Comparison of ENCODE assay signal across 8 cellular contexts in the genomic region with DNA sequence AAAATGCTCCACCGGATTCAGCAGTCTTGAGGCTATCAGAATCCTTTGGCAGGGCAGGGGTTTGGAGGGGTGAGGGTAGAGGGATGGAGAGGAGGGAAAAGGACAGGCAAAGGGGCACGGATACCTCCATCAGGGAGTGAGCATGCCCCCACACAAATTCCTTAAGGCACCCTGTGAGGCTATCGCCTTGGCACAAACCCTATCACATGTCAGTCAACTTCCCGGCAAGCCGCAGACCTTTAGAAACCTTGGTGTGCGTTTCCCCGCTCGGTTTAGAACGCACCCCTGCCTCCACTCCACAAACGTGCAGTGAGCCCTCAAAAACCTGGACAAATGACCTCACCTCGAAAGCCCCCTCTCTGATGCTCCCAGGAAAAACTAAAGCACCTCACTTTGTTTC. TPM values are rescaled to one million over a fixed set of nuclear protein-coding genes. Genes with fewer than 3 reads are reported as not detected.
DNase-seq lines count a peak whose midpoint lies in the region; ATAC-seq and TF ChIP-seq lines count a peak whose summit lies in the region.

No MANE protein-coding gene starts in this region.

- in situ Hi-C loops in GM23248 (cut with MboI): no loop called here

- H3K4me3 ChIP-seq in GM23248 (peak overlapping the region; percentile 75), skeletal muscle tissue (ENCODE audit: low read length in 3 of 3) (peak overlapping the region; percentile 86 to 96 (median 95))

- H3K4me1 ChIP-seq in GM23248 (ENCODE audit: insufficient read depth) (peaks cover 13% of the 10 kb centered on the region; the same call in 1 of the 2 replicates), foreskin keratinocyte (peaks cover 21% of the 10 kb centered on the region), skeletal muscle tissue (ENCODE audit: control insufficient read depth in 3 of 3, insufficient read depth in 3 of 3, low read length in 3 of 3) (peaks cover 16 to 26% (median 26%) of the 10 kb centered on the region in 3 donors)

- H3F3A ChIP-seq in GM23248 (ENCODE audit: insufficient read depth): no peaks in the 10 kb centered on the region; the same call in 1 of the 2 replicates

- H3K79me2 ChIP-seq in GM23248 (ENCODE audit: insufficient read depth): no peaks in the 10 kb centered on the region

- no peaks in the 10 kb centered on the region for H3K36me3 ChIP-seq in GM23248 (ENCODE audit: low read depth)
- H3K36me3 ChIP-seq in skeletal muscle tissue (ENCODE audit: control insufficient read depth in 3 of 3, insufficient read depth in 3 of 3, low read length in 3 of 3): no peaks in the 10 kb centered on the region

- H3K9me3 ChIP-seq in GM23248 (ENCODE audit: low read depth) (no peaks in the 10 kb centered on the region), skeletal muscle tissue (ENCODE audit: control insufficient read depth in 3 of 3, low read length in 3 of 3) (no peaks in the 10 kb centered on the region)

- ATAC-seq in foreskin keratinocyte: peak; percentile 0

- H4K20me1 ChIP-seq in GM23248 (ENCODE audit: insufficient read depth): no peaks in the 10 kb centered on the region

- 69 to 77% methylated on average over 8 to 11 of the region's 11 CpGs for WGBS in GM23248 (ENCODE audit: low coverage in 1 of 2, low lambda C conversion rate in 2 of 2, missing lambda C conversion rate in 2 of 2), 2 experiments

- TF ChIP-seq CTCF in VCaP (conservative IDR thresholded peaks at IDR 0.05) (no peak), foreskin keratinocyte (conservative IDR thresholded peaks at IDR 0.05) (no peak)

- H3K27ac ChIP-seq in GM23248 (no peak overlapping the region), VCaP (peak overlapping the region; percentile 85), foreskin keratinocyte (no peak overlapping the region), skeletal muscle tissue (ENCODE audit: low read depth, low read length) (peak overlapping the region; percentile 92)

- H3K4me2 ChIP-seq in GM23248 (ENCODE audit: unreplicated experiment): peak overlapping the region; percentile 84

- H2AFZ ChIP-seq in GM23248: peak overlapping the region; percentile 93

- no peak for DNase-seq in GM23248
- DNase-seq in foreskin keratinocyte: no peak
- no peak for DNase-seq in NK-92 (lab: John Stamatoyannopoulos, UW; ENCODE audit: unreplicated experiment)
- no peak for DNase-seq in NCI-H1105 treated with DMSO at 0.1 percent for 48 hours (lab: John Stamatoyannopoulos, UW)
- no peak for DNase-seq in iPS-NIHi11 (ENCODE audit: low spot score)
- DNase-seq in stimulated activated CD4-positive, alpha-beta T cell treated with anti-CD3 and anti-CD28 coated beads, Interleukin-1b, Interleukin-23, amount 100 ng/mL, for 48 hours: no peak

- H3K9ac ChIP-seq in GM23248 (peak overlapping the region; percentile 87; the same call in 1 of the 2 replicates), skeletal muscle tissue (ENCODE audit: low read depth in 1 of 3, low read length in 3 of 3) (peak overlapping the region; percentile 90 to 98 (median 92))

- H3K27me3 ChIP-seq in GM23248 (replicated peaks; ENCODE audit: insufficient read depth) (no peaks in the 10 kb centered on the region), foreskin keratinocyte (no peaks in the 10 kb centered on the region), skeletal muscle tissue (ENCODE audit: control insufficient read depth in 3 of 3, insufficient read depth in 3 of 3, low read length in 3 of 3) (no peaks in the 10 kb centered on the region)

- H3K9me2 ChIP-seq in GM23248 (ENCODE audit: insufficient read depth): no peaks in the 10 kb centered on the region

RNA-seq across cellular contexts. Expression of a gene that starts 0.4 kb away (rescaled TPM):
- total RNA-seq in GM23248 (2014; rRNA removed; shearing (Covaris generic)): 6.1 and 12.5 TPM in 2 replicates
- polyA plus RNA-seq in GM23248 (2016; fragmentation: Nextera tagmentation; extraction: Ambion mirVana) (7.0 and 7.2 TPM in 2 replicates), foreskin keratinocyte (8.3 and 9.3 TPM in 2 replicates)
- total RNA-seq in foreskin keratinocyte (9.8 and 11.5 TPM in 2 replicates), skeletal muscle tissue (12.5 TPM)

Comparison
In these comparisons a context has a peak if more than half of its experiments do, and no peak if none do; other contexts are left out.
1. H3K27ac ChIP-seq: peak in VCaP (single experiment) and skeletal muscle tissue (single experiment); none in GM23248 (single experiment) and foreskin keratinocyte (single experiment).